Comparison of ENCODE assay signal across 21 cellular contexts in the genomic region with DNA sequence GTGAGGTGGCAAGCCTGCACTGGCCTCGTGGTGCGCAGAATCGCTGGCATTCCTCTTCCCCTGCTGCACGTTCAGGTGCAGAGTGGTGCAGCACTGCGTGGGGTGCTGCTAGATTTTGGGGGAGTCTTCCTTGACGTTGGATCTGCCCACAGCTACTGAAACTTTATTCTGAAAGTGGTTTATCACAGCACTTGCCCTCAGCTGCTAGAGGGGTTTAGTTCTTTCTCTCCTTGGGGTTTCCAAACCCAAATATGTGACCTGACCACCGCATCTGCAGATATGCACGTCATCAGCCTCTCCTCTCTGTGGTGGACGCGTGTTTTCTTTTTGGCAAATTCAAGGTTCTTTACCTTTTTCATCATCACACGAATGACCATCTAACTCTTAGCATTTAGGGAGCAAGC.
"Had no signal": no experiment of that assay in that cellular context is flagged by ENCODE, and none has a peak within 500 bp of the region (broad histone marks: within the 10 kb centered on the region; RNA-seq: fewer than 3 reads in every experiment).

No MANE protein-coding gene starts in this region.

- H3K27ac Mint-ChIP-seq: dendritic cell treated with granulocyte-macrophage colony-stimulating factor and Interleukin-4, amounts not matched to agents 40 ng/mL and 50 ng/mL, for 4 days; naive B cell; nephron; stimulated activated effector memory CD8-positive, alpha-beta T cell treated with anti-CD3 and anti-CD28 coated beads, Interleukin-12 subunit alpha, Interleukin-12 subunit beta, amount 100 ng/mL, for 72 hours; type B pancreatic cell had no signal

- H3K36me3 Mint-ChIP-seq: naive B cell; stimulated activated effector memory CD8-positive, alpha-beta T cell treated with anti-CD3 and anti-CD28 coated beads, Interleukin-12 subunit alpha, Interleukin-12 subunit beta, amount 100 ng/mL, for 72 hours; type B pancreatic cell had no signal

- H3K27ac ChIP-seq: heart left ventricle, right atrium auricular region, suprapubic skin, thyroid gland, uterus had no signal

- H3K4me1 ChIP-seq: heart left ventricle, right atrium auricular region, suprapubic skin, thyroid gland, uterus had no signal

- ATAC-seq: heart left ventricle; left colon; left ventricle myocardium superior; stimulated activated effector memory CD8-positive, alpha-beta T cell treated with anti-CD3 and anti-CD28 coated beads, Interleukin-12 subunit alpha, Interleukin-12 subunit beta, amount 100 ng/mL, for 72 hours; stimulated activated naive CD8-positive, alpha-beta T cell treated with anti-CD3 and anti-CD28 coated beads, Interleukin-15, Interleukin-2, amounts not matched to agents 100 U/mL and 50 U/mL, for 24 hours had no signal

- H3K9me3 ChIP-seq: heart left ventricle, right atrium auricular region, suprapubic skin, thyroid gland, uterus had no signal

- H3K4me3 Mint-ChIP-seq: dendritic cell treated with granulocyte-macrophage colony-stimulating factor and Interleukin-4, amounts not matched to agents 40 ng/mL and 50 ng/mL, for 4 days; naive B cell; nephron; stimulated activated effector memory CD8-positive, alpha-beta T cell treated with anti-CD3 and anti-CD28 coated beads, Interleukin-12 subunit alpha, Interleukin-12 subunit beta, amount 100 ng/mL, for 72 hours; type B pancreatic cell had no signal

- H3K36me3 ChIP-seq: heart left ventricle, right atrium auricular region, suprapubic skin, thyroid gland, uterus had no signal

- H3K4me3 ChIP-seq: heart left ventricle, lung, right atrium auricular region, suprapubic skin, thyroid gland, uterus had no signal

- FAIRE-seq: colon, frontal cortex, small intestine had no signal

- H3K9me3 Mint-ChIP-seq: dendritic cell treated with granulocyte-macrophage colony-stimulating factor and Interleukin-4, amounts not matched to agents 40 ng/mL and 50 ng/mL, for 4 days; nephron; stimulated activated effector memory CD8-positive, alpha-beta T cell treated with anti-CD3 and anti-CD28 coated beads, Interleukin-12 subunit alpha, Interleukin-12 subunit beta, amount 100 ng/mL, for 72 hours; type B pancreatic cell had no signal

- H3K27me3 ChIP-seq: right atrium auricular region, thyroid gland, uterus had no signal

- H3K4me1 Mint-ChIP-seq: naive B cell; stimulated activated effector memory CD8-positive, alpha-beta T cell treated with anti-CD3 and anti-CD28 coated beads, Interleukin-12 subunit alpha, Interleukin-12 subunit beta, amount 100 ng/mL, for 72 hours had no signal

- DNase-seq: effector CD4-positive, alpha-beta T cell; heart left ventricle; left colon; left ventricle myocardium superior; mesendoderm; naive B cell; small intestine; stimulated activated CD4-positive, alpha-beta T cell treated with anti-CD3 and anti-CD28 coated beads, Interleukin-2, amount 100 ng/mL, for 48 hours; stimulated activated CD8-positive, alpha-beta memory T cell treated with anti-CD3 and anti-CD28 coated beads, Interleukin-4, amount 100 ng/mL, for 48 hours; stimulated activated naive CD8-positive, alpha-beta T cell treated with anti-CD3 and anti-CD28 coated beads, Interleukin-15, Interleukin-2, amounts not matched to agents 100 U/mL and 50 U/mL, for 24 hours; thyroid gland; uterus had no signal
